ENCODE assay signal across 11 cellular contexts in genomic region chr9:119284118-119284517, GRCh38.
DNase-seq lines count a peak whose midpoint lies in the region; ATAC-seq, FAIRE-seq and TF ChIP-seq lines count a peak whose summit lies in the region.
"Had no signal": no experiment of that assay in that cellular context is flagged by ENCODE, and none has a peak within 500 bp of the region (broad histone marks: within the 10 kb centered on the region; RNA-seq: fewer than 3 reads in every experiment).

No MANE protein-coding gene starts in this region.

- CTCF ChIA-PET in A673 (lab: Charles Lee) (no interaction called here), PC-3 (lab: Charles Lee) (no interaction called here)

- H3K9me1 ChIP-seq in keratinocyte (ENCODE audit: control insufficient read depth, extremely low read depth, insufficient read depth, low read length): no peaks in the 10 kb centered on the region

- H3K27me3 ChIP-seq in A673 (replicated peaks; ENCODE audit: insufficient read depth, low read depth, low read length, poor library complexity): no peaks in the 10 kb centered on the region
- no peaks in the 10 kb centered on the region for H3K27me3 ChIP-seq in H7 (ENCODE audit: control insufficient read depth, insufficient read depth, low read length)
- H3K27me3 ChIP-seq in keratinocyte (ENCODE audit: control insufficient read depth, extremely low read depth, insufficient read depth, low read length): no peaks in the 10 kb centered on the region
- H3K27me3 ChIP-seq in PC-3 (ENCODE audit: low read length): no peaks in the 10 kb centered on the region

- no peaks in the 10 kb centered on the region for H3K36me3 ChIP-seq in A673 (ENCODE audit: insufficient read depth, low read length, poor library complexity, severe bottlenecking)
- no peaks in the 10 kb centered on the region for H3K36me3 ChIP-seq in H7 (replicated peaks; ENCODE audit: control insufficient read depth, insufficient read depth, low read length)
- H3K36me3 ChIP-seq in keratinocyte (ENCODE audit: control insufficient read depth in 2 of 2, extremely low read depth in 1 of 2, insufficient read depth in 2 of 2, low read length in 2 of 2): no peaks in the 10 kb centered on the region
- no peaks in the 10 kb centered on the region for H3K36me3 ChIP-seq in PC-3 (ENCODE audit: low read depth, low read length)

- H3F3A ChIP-seq in PC-3 (ENCODE audit: low read length, unreplicated experiment): no peaks in the 10 kb centered on the region

- H4K20me1 ChIP-seq in keratinocyte (ENCODE audit: control insufficient read depth, extremely low read depth, insufficient read depth, low read length): no peaks in the 10 kb centered on the region
- no peaks in the 10 kb centered on the region for H4K20me1 ChIP-seq in PC-3 (ENCODE audit: low read length)

- no peak for ATAC-seq in HG02973 (IDR thresholded peaks at IDR 0.05; ENCODE audit: unreplicated experiment)
- ATAC-seq in PC-3: no peak

- H3K79me2 ChIP-seq in keratinocyte (ENCODE audit: control insufficient read depth, insufficient read depth, low read length): no peaks in the 10 kb centered on the region
- H3K79me2 ChIP-seq in PC-3 (ENCODE audit: low read length): no peaks in the 10 kb centered on the region

- DNase-seq in A673 (ENCODE audit: low spot score): peak; percentile 15
- DNase-seq in H7: peak; percentile 39
- peak; percentile 44 for DNase-seq in SK-MEL-5 (ENCODE audit: low read depth, low spot score)
- no peak for DNase-seq in keratinocyte (ENCODE audit: low read depth, low spot score)
- no peak for DNase-seq in NCI-H526 treated with DMSO at 0.1 percent for 48 hours (lab: John Stamatoyannopoulos, UW)
- no peak for DNase-seq in PC-3
- no peak for DNase-seq in NCI-H146 treated with DMSO at 0.1 percent for 48 hours (lab: John Stamatoyannopoulos, UW; ENCODE audit: unreplicated experiment)
- DNase-seq: CD4-positive, alpha-beta memory T cell; IMR-90; stimulated activated naive CD4-positive, alpha-beta T cell had no signal

- H3K4me3 ChIP-seq in A673 (ENCODE audit: low read depth, low read length, poor library complexity, severe bottlenecking) (no peak overlapping the region), H7 (ENCODE audit: insufficient read depth, low read depth, low read length) (no peak overlapping the region), keratinocyte (ENCODE audit: control insufficient read depth in 2 of 3, extremely low read depth in 1 of 3, insufficient read depth in 2 of 3, low read depth in 1 of 3, low read length in 3 of 3) (no peak overlapping the region), PC-3 (ENCODE audit: low read length) (no peak overlapping the region)

- H3K9ac ChIP-seq in keratinocyte (ENCODE audit: control insufficient read depth, extremely low read depth, insufficient read depth, low read length) (no peak overlapping the region), PC-3 (ENCODE audit: low read length) (no peak overlapping the region)

- dilution Hi-C loops in keratinocyte (cut with MboI; ENCODE audit: extremely low pct_ligation_motif_present, low sequenced_read_pairs): no loop called here

- POLR2A ChIA-PET in A673 (lab: Charles Lee; ENCODE audit: low non-redundant PET): no interaction called here
- POLR2A ChIA-PET in PC-3 (lab: Charles Lee; ENCODE audit: unreplicated experiment): no interaction called here

- peak; percentile 27; the same call in 1 of the 2 replicates for TF ChIP-seq CTCF in A673 (conservative IDR thresholded peaks at IDR 0.05; ENCODE audit: low read depth, low read length)
- TF ChIP-seq CTCF in keratinocyte (optimal IDR thresholded peaks at IDR 0.05 in 1 of 3, IDR thresholded peaks at IDR 0.05 in 1 of 3, conservative IDR thresholded peaks at IDR 0.05 in 1 of 3; ENCODE audit: extremely low read depth in 1 of 3, insufficient read depth in 2 of 3, low read length in 3 of 3): peak in 2 of 3 experiments; percentile 10 to 17
- TF ChIP-seq CTCF in PC-3 (conservative IDR thresholded peaks at IDR 0.05; ENCODE audit: low read depth, low read length): no peak

- BruUV-seq in A673 (replicated peaks; lab: Mats Ljungman, UMichigan): no TSS peak
- BruUV-seq in PC-3 (replicated peaks; lab: Mats Ljungman, UMichigan): no TSS peak

- in situ Hi-C loops in SK-MEL-5 (cut with HindIII; ENCODE audit: low pct_unique_long_range_greater_than_20kb, low sequenced_read_pairs): no loop called here

- H3K4me1 ChIP-seq in A673 (ENCODE audit: insufficient read depth, low read length, poor library complexity, severe bottlenecking): no peaks in the 10 kb centered on the region
- H3K4me1 ChIP-seq in keratinocyte (ENCODE audit: control insufficient read depth, extremely low read depth, insufficient read depth, low read length): no peaks in the 10 kb centered on the region
- H3K4me1 ChIP-seq in PC-3 (ENCODE audit: insufficient read depth, low read length): no peaks in the 10 kb centered on the region

- no peak for FAIRE-seq in keratinocyte (lab: Jason Lieb, UNC)

- H3K9me2 ChIP-seq in PC-3 (replicated peaks; ENCODE audit: low read length): no peaks in the 10 kb centered on the region

- H3K27ac ChIP-seq in A673 (ENCODE audit: low read depth, low read length, poor library complexity, severe bottlenecking) (no peak overlapping the region), keratinocyte (ENCODE audit: control insufficient read depth, insufficient read depth, low read length) (no peak overlapping the region), PC-3 (ENCODE audit: low read length) (no peak overlapping the region)

- intact Hi-C loops in A673 (cut with micrococcal nuclease; ENCODE audit: unreplicated experiment): no loop called here
- intact Hi-C loops in PC-3 (cut with micrococcal nuclease): no loop called here

- no peak overlapping the region for H3K4me2 ChIP-seq in keratinocyte (ENCODE audit: control insufficient read depth, extremely low read depth, insufficient read depth, low read depth, low read length)
- H3K4me2 ChIP-seq in PC-3 (ENCODE audit: low read length): no peak overlapping the region

- no peaks in the 10 kb centered on the region for H3K9me3 ChIP-seq in A673 (ENCODE audit: low read depth, low read length, poor library complexity, severe bottlenecking)
- H3K9me3 ChIP-seq in keratinocyte (ENCODE audit: control insufficient read depth, low read depth, low read length): no peaks in the 10 kb centered on the region
- no peaks in the 10 kb centered on the region for H3K9me3 ChIP-seq in PC-3 (ENCODE audit: low read length)

- H2AFZ ChIP-seq in keratinocyte (ENCODE audit: control insufficient read depth, low read length) (no peak overlapping the region), PC-3 (ENCODE audit: low read length) (no peak overlapping the region)

Comparison
In these comparisons a context has a peak if more than half of its experiments do, and no peak if none do; other contexts are left out.
1. DNase-seq: peak in A673 (single experiment), H7 (single experiment) and SK-MEL-5 (single experiment); none in keratinocyte (single experiment), NCI-H526 treated with DMSO at 0.1 percent for 48 hours (single experiment), PC-3 (single experiment) and NCI-H146 treated with DMSO at 0.1 percent for 48 hours (single experiment).